ENCODE assay signal across 1 cellular context in the genomic region with DNA sequence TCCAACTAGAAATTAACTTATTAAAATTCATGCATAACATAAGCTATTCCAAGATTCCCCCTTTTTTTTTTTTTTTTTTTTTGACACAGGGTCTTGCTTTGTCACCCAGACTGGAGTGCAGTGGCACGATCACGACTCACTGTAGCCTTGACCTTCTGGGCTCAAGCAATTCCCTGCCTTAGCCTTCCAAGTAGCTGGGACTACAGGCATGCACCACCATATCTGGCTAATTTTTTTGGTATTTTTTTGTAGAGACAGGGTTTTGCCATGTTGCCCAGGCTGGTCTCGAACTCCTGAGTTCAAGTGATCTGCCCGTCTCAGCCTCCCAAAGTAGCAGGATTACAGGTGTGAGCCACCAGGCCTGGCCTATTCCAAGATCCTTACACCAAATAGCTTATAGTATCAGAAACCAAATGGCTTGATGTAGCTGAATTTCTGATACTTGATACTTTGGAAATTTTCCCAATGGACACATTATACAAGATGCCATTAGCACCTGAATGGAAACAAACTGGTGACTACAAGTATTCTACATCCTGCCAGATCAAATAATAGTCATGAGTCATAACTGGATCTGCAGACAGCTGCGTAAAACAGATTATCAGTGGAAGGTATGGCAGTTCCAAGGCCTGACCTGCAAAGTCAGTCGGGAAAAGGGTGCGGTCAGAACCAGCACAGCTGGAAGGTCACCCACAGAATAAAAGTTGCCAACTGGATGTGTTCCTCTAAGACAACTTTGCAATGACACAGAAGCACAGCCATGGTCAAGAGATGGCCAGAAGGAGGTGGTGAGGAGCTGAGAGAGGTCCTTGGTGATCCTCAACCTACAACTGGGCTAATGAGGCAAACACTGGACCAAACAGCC.
TF ChIP-seq lines count a peak whose summit lies in the region.

No MANE protein-coding gene starts in this region.

TF ChIP-seq in K562, 482 proteins besides CTCF, POLR2A, EP300 and RAD21 (continued from another document and continues in another):
- TF ChIP-seq PTBP1 (IDR thresholded peaks at IDR 0.05; ENCODE audit: low read depth, low read length) = no peak
- TF ChIP-seq OTX1 (CRISPR knock-in tag; IDR thresholded peaks at IDR 0.05) = no peak
- 0 out of 4 replicates have a peak, but pooled peaks of 1 of the 2 experiments have one; percentile 38 for TF ChIP-seq SRF (CRISPR knock-in tag; IDR thresholded peaks at IDR 0.05)
- TF ChIP-seq ZBTB8A (IDR thresholded peaks at IDR 0.05; ENCODE audit: partially characterized antibody) = no peak
- no peak for TF ChIP-seq SMAD1 (IDR thresholded peaks at IDR 0.05; ENCODE audit: low read depth, low read length, partially characterized antibody)
- TF ChIP-seq POLR3G (IDR thresholded peaks at IDR 0.05; ENCODE audit: extremely low read depth, insufficient read length, insufficient replicate concordance) = no peak
- TF ChIP-seq, protein P1, sequence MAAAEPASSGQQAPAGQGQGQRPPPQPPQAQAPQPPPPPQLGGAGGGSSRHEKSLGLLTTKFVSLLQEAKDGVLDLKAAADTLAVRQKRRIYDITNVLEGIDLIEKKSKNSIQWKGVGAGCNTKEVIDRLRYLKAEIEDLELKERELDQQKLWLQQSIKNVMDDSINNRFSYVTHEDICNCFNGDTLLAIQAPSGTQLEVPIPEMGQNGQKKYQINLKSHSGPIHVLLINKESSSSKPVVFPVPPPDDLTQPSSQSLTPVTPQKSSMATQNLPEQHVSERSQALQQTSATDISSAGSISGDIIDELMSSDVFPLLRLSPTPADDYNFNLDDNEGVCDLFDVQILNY (CRISPR knock-in tag; IDR thresholded peaks at IDR 0.05) = no peak
- TF ChIP-seq, protein P2, sequence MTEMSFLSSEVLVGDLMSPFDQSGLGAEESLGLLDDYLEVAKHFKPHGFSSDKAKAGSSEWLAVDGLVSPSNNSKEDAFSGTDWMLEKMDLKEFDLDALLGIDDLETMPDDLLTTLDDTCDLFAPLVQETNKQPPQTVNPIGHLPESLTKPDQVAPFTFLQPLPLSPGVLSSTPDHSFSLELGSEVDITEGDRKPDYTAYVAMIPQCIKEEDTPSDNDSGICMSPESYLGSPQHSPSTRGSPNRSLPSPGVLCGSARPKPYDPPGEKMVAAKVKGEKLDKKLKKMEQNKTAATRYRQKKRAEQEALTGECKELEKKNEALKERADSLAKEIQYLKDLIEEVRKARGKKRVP (CRISPR knock-in tag; IDR thresholded peaks at IDR 0.05) = no peak
- peak; percentile 44; the same call in 1 of the 2 replicates for TF ChIP-seq CBFB (CRISPR knock-in tag; IDR thresholded peaks at IDR 0.05)
- no peak; the same call in 1 of the 2 replicates for TF ChIP-seq GATA2 (CRISPR knock-in tag; IDR thresholded peaks at IDR 0.05)
- no peak for TF ChIP-seq TFAM (CRISPR knock-in tag; conservative IDR thresholded peaks at IDR 0.05)
- TF ChIP-seq MTA2 (IDR thresholded peaks at IDR 0.05; ENCODE audit: low read depth) = peak; percentile 81
- TF ChIP-seq, protein P3, sequence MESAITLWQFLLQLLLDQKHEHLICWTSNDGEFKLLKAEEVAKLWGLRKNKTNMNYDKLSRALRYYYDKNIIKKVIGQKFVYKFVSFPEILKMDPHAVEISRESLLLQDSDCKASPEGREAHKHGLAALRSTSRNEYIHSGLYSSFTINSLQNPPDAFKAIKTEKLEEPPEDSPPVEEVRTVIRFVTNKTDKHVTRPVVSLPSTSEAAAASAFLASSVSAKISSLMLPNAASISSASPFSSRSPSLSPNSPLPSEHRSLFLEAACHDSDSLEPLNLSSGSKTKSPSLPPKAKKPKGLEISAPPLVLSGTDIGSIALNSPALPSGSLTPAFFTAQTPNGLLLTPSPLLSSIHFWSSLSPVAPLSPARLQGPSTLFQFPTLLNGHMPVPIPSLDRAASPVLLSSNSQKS (CRISPR knock-in tag; IDR thresholded peaks at IDR 0.05) = no peak
- TF ChIP-seq, protein P4, sequence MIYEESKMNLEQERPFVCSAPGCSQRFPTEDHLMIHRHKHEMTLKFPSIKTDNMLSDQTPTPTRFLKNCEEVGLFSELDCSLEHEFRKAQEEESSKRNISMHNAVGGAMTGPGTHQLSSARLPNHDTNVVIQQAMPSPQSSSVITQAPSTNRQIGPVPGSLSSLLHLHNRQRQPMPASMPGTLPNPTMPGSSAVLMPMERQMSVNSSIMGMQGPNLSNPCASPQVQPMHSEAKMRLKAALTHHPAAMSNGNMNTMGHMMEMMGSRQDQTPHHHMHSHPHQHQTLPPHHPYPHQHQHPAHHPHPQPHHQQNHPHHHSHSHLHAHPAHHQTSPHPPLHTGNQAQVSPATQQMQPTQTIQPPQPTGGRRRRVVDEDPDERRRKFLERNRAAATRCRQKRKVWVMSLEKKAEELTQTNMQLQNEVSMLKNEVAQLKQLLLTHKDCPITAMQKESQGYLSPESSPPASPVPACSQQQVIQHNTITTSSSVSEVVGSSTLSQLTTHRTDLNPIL (CRISPR knock-in tag; IDR thresholded peaks at IDR 0.05) = no peak
- TF ChIP-seq TBL1XR1 (IDR thresholded peaks at IDR 0.05; ENCODE audit: low read length in 2 of 2) = peak in 1 of 2 experiments; percentile 68; a peak in 2 of 4 replicates
- TF ChIP-seq CEBPG (CRISPR knock-in tag; IDR thresholded peaks at IDR 0.05) = no peak
- TF ChIP-seq CEBPG (tag; conservative IDR thresholded peaks at IDR 0.05 in 1 of 2, IDR thresholded peaks at IDR 0.05 in 1 of 2) = no peak
- no peak for TF ChIP-seq ZBTB7A (IDR thresholded peaks at IDR 0.05; ENCODE audit: borderline replicate concordance, control insufficient read depth, low read depth, low read length)
- no peak for TF ChIP-seq ZNF707 (CRISPR knock-in tag; conservative IDR thresholded peaks at IDR 0.05)
- TF ChIP-seq RHOXF2B (CRISPR knock-in tag; conservative IDR thresholded peaks at IDR 0.05) = no peak
- TF ChIP-seq, protein P5, sequence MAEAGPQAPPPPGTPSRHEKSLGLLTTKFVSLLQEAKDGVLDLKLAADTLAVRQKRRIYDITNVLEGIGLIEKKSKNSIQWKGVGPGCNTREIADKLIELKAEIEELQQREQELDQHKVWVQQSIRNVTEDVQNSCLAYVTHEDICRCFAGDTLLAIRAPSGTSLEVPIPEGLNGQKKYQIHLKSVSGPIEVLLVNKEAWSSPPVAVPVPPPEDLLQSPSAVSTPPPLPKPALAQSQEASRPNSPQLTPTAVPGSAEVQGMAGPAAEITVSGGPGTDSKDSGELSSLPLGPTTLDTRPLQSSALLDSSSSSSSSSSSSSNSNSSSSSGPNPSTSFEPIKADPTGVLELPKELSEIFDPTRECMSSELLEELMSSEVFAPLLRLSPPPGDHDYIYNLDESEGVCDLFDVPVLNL (CRISPR knock-in tag; IDR thresholded peaks at IDR 0.05; ENCODE audit: low read depth) = no peak
- TF ChIP-seq KLF6 (CRISPR knock-in tag; IDR thresholded peaks at IDR 0.05; ENCODE audit: borderline replicate concordance) = peak; percentile 68; the same call in 1 of the 2 replicates
- TF ChIP-seq KAT7 (CRISPR knock-in tag; IDR thresholded peaks at IDR 0.05; ENCODE audit: borderline replicate concordance) = no peak
- TF ChIP-seq ZNF274 (IDR thresholded peaks at IDR 0.05; ENCODE audit: borderline replicate concordance, low read depth, low read length) = no peak; the same call in 1 of the 2 replicates
- no peak for TF ChIP-seq NR1H2 (CRISPR knock-in tag; IDR thresholded peaks at IDR 0.05)
- peak; percentile 58; the same call in 1 of the 2 replicates for TF ChIP-seq JUNB (CRISPR knock-in tag; conservative IDR thresholded peaks at IDR 0.05)
- no peak for TF ChIP-seq ZNF253 (CRISPR knock-in tag; conservative IDR thresholded peaks at IDR 0.05)
- no peak for TF ChIP-seq FOXA1 (IDR thresholded peaks at IDR 0.05; ENCODE audit: borderline replicate concordance)
- no peak for TF ChIP-seq SRSF7 (optimal IDR thresholded peaks at IDR 0.05; ENCODE audit: low read depth, low read length)
- no peak for TF ChIP-seq ZNF699 (CRISPR knock-in tag; IDR thresholded peaks at IDR 0.05; ENCODE audit: insufficient replicate concordance)
- TF ChIP-seq ZNF232 (CRISPR knock-in tag; IDR thresholded peaks at IDR 0.05) = no peak
- TF ChIP-seq MXI1 (IDR thresholded peaks at IDR 0.05; ENCODE audit: low read depth, low read length) = peak; percentile 37; the same call in 1 of the 2 replicates
- no peak for TF ChIP-seq XRCC5 (IDR thresholded peaks at IDR 0.05; ENCODE audit: low read depth, low read length)
- TF ChIP-seq MEF2A (IDR thresholded peaks at IDR 0.05; ENCODE audit: control insufficient read depth, low read depth, low read length) = no peak; the same call in 1 of the 2 replicates
- TF ChIP-seq, protein P6, sequence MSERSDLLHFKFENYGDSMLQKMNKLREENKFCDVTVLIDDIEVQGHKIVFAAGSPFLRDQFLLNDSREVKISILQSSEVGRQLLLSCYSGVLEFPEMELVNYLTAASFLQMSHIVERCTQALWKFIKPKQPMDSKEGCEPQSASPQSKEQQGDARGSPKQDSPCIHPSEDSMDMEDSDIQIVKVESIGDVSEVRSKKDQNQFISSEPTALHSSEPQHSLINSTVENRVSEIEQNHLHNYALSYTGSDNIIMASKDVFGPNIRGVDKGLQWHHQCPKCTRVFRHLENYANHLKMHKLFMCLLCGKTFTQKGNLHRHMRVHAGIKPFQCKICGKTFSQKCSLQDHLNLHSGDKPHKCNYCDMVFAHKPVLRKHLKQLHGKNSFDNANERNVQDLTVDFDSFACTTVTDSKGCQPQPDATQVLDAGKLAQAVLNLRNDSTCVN (CRISPR knock-in tag; IDR thresholded peaks at IDR 0.05) = no peak
- TF ChIP-seq, protein P7, sequence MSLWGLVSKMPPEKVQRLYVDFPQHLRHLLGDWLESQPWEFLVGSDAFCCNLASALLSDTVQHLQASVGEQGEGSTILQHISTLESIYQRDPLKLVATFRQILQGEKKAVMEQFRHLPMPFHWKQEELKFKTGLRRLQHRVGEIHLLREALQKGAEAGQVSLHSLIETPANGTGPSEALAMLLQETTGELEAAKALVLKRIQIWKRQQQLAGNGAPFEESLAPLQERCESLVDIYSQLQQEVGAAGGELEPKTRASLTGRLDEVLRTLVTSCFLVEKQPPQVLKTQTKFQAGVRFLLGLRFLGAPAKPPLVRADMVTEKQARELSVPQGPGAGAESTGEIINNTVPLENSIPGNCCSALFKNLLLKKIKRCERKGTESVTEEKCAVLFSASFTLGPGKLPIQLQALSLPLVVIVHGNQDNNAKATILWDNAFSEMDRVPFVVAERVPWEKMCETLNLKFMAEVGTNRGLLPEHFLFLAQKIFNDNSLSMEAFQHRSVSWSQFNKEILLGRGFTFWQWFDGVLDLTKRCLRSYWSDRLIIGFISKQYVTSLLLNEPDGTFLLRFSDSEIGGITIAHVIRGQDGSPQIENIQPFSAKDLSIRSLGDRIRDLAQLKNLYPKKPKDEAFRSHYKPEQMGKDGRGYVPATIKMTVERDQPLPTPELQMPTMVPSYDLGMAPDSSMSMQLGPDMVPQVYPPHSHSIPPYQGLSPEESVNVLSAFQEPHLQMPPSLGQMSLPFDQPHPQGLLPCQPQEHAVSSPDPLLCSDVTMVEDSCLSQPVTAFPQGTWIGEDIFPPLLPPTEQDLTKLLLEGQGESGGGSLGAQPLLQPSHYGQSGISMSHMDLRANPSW (CRISPR knock-in tag; IDR thresholded peaks at IDR 0.05) = no peak
- no peak for TF ChIP-seq SRSF3 (IDR thresholded peaks at IDR 0.05; ENCODE audit: insufficient read depth, low read length)
- TF ChIP-seq ZNF184 (CRISPR knock-in tag; IDR thresholded peaks at IDR 0.05) = no peak
- TF ChIP-seq, protein P8, sequence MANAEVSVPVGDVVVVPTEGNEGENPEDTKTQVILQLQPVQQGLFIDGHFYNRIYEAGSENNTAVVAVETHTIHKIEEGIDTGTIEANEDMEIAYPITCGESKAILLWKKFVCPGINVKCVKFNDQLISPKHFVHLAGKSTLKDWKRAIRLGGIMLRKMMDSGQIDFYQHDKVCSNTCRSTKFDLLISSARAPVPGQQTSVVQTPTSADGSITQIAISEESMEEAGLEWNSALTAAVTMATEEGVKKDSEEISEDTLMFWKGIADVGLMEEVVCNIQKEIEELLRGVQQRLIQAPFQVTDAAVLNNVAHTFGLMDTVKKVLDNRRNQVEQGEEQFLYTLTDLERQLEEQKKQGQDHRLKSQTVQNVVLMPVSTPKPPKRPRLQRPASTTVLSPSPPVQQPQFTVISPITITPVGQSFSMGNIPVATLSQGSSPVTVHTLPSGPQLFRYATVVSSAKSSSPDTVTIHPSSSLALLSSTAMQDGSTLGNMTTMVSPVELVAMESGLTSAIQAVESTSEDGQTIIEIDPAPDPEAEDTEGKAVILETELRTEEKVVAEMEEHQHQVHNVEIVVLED (CRISPR knock-in tag; IDR thresholded peaks at IDR 0.05) = no peak
- peak; percentile 31; the same call in 1 of the 2 replicates for TF ChIP-seq L3MBTL2 (IDR thresholded peaks at IDR 0.05)
- TF ChIP-seq ESRRB (CRISPR knock-in tag; IDR thresholded peaks at IDR 0.05; ENCODE audit: borderline replicate concordance) = no peak
- TF ChIP-seq TAF9B (IDR thresholded peaks at IDR 0.05; ENCODE audit: partially characterized antibody) = peak; percentile 56
- TF ChIP-seq TCF3 (CRISPR knock-in tag; IDR thresholded peaks at IDR 0.05) = peak; percentile 90
- no peak for TF ChIP-seq HNRNPLL (IDR thresholded peaks at IDR 0.05; ENCODE audit: low read depth, low read length, poor library complexity, severe bottlenecking)
- TF ChIP-seq, protein P9, sequence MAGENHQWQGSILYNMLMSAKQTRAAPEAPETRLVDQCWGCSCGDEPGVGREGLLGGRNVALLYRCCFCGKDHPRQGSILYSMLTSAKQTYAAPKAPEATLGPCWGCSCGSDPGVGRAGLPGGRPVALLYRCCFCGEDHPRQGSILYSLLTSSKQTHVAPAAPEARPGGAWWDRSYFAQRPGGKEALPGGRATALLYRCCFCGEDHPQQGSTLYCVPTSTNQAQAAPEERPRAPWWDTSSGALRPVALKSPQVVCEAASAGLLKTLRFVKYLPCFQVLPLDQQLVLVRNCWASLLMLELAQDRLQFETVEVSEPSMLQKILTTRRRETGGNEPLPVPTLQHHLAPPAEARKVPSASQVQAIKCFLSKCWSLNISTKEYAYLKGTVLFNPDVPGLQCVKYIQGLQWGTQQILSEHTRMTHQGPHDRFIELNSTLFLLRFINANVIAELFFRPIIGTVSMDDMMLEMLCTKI (IDR thresholded peaks at IDR 0.05; ENCODE audit: partially characterized antibody) = no peak
- TF ChIP-seq GTF2E2 (tag; IDR thresholded peaks at IDR 0.05) = no peak
- TF ChIP-seq, protein P10, sequence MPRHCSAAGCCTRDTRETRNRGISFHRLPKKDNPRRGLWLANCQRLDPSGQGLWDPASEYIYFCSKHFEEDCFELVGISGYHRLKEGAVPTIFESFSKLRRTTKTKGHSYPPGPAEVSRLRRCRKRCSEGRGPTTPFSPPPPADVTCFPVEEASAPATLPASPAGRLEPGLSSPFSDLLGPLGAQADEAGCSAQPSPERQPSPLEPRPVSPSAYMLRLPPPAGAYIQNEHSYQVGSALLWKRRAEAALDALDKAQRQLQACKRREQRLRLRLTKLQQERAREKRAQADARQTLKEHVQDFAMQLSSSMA (CRISPR knock-in tag; IDR thresholded peaks at IDR 0.05) = no peak
- no peak for TF ChIP-seq SREBF1 (IDR thresholded peaks at IDR 0.05; ENCODE audit: borderline replicate concordance, low read depth, low read length)
- peak; percentile 97 for TF ChIP-seq DPF2 (IDR thresholded peaks at IDR 0.05)
- TF ChIP-seq PPARD (CRISPR knock-in tag; IDR thresholded peaks at IDR 0.05) = no peak
- TF ChIP-seq POLR2AphosphoS2 (IDR thresholded peaks at IDR 0.05; ENCODE audit: low read length) = no peak
- 0 out of 2 replicates have a peak, but pooled peaks have one; percentile 30 for TF ChIP-seq SMARCA5 (IDR thresholded peaks at IDR 0.05)
- TF ChIP-seq, protein P11, sequence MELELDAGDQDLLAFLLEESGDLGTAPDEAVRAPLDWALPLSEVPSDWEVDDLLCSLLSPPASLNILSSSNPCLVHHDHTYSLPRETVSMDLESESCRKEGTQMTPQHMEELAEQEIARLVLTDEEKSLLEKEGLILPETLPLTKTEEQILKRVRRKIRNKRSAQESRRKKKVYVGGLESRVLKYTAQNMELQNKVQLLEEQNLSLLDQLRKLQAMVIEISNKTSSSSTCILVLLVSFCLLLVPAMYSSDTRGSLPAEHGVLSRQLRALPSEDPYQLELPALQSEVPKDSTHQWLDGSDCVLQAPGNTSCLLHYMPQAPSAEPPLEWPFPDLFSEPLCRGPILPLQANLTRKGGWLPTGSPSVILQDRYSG (tag; conservative IDR thresholded peaks at IDR 0.05; ENCODE audit: low read depth) = no peak; the same call in 1 of the 2 replicates
